18 cellular contexts compared by ENCODE assay signal in genomic region chr10:96548589-96548988, GRCh38. TPM values are rescaled to one million over a fixed set of nuclear protein-coding genes. Genes with fewer than 3 reads are reported as not detected.
DNase-seq lines count a peak whose midpoint lies in the region; ATAC-seq and TF ChIP-seq lines count a peak whose summit lies in the region.
"Had no signal": no experiment of that assay in that cellular context is flagged by ENCODE, and none has a peak within 500 bp of the region (broad histone marks: within the 10 kb centered on the region; RNA-seq: fewer than 3 reads in every experiment).

No MANE protein-coding gene starts in this region.

- no peak for ATAC-seq in Right ventricle myocardium inferior
- ATAC-seq in GM21576 (IDR thresholded peaks at IDR 0.05; ENCODE audit: unreplicated experiment) = no peak
- ATAC-seq: activated T-helper 17 cell treated with anti-CD3 and anti-CD28 coated beads, Interleukin-2, amount 50 U/mL, for 72 hours had no signal

- intact Hi-C loops in Right ventricle myocardium inferior (cut with DNase I) = no loop called here
- intact Hi-C loops in cardiac septum (cut with DNase I) = no loop called here

- TF ChIP-seq CTCF in fibroblast of pulmonary artery (IDR thresholded peaks at IDR 0.05; ENCODE audit: low read length, missing control alignments) (no peak), GM10248 (IDR thresholded peaks at IDR 0.05; ENCODE audit: control extremely low read depth, extremely low read depth, low read depth, missing control alignments) (no peak)

- DNase-seq in Right ventricle myocardium inferior (ENCODE audit: missing footprints) (peak; percentile 68), cardiac septum (ENCODE audit: low spot score) (no peak), NCI-H2196 (lab: John Stamatoyannopoulos, UW; ENCODE audit: unreplicated experiment) (peak; percentile 22), fibroblast of pulmonary artery (ENCODE audit: low read depth) (peak; percentile 3), GM10248 (ENCODE audit: extremely low spot score) (no peak), NCI-H2081 treated with DMSO at 0.1 percent for 48 hours (lab: John Stamatoyannopoulos, UW) (no peak), SIG-M5 treated with dmso at 0.1 percent for 504 hours (lab: John Stamatoyannopoulos, UW; ENCODE audit: unreplicated experiment) (no peak)
- DNase-seq: activated CD8-positive, alpha-beta memory T cell treated with anti-CD3 and anti-CD28 coated beads for 24 hours; COR-L47; hypothalamus; PC-9; sigmoid colon; stimulated activated CD4-positive, alpha-beta T cell treated with anti-CD3 and anti-CD28 coated beads, Interleukin-2, amount 100 ng/mL, for 48 hours; WERI-Rb-1 had no signal

- CTCF ChIA-PET in GM10248 (lab: Yijun Ruan, JAX) = no interaction called here

- POLR2A ChIA-PET in GM10248 (lab: Yijun Ruan, JAX) = no interaction called here

- H3K4me3 ChIP-seq in fibroblast of pulmonary artery (replicated peaks; ENCODE audit: low read depth, low read length) = no peak overlapping the region
- H3K4me3 ChIP-seq: HAP-1, PC-9, sigmoid colon had no signal

RNA-seq across cellular contexts. Expression of gene TLL2, which starts 34.9 kb away (rescaled TPM):
- total RNA-seq in Right ventricle myocardium inferior (10.8 TPM), cardiac septum (3.8 TPM)
- total RNA-seq: activated T-helper 17 cell treated with anti-CD3 and anti-CD28 coated beads, Interleukin-2, amount 50 U/mL, for 72 hours; mononuclear cell; PC-9 had no signal

RNA-seq across cellular contexts. Expression of gene TM9SF3, which starts 38.2 kb away (rescaled TPM):
- total RNA-seq in Right ventricle myocardium inferior (65.9 TPM), cardiac septum (76.1 TPM)

Comparison
In these comparisons a context has a peak if more than half of its experiments do, and no peak if none do; other contexts are left out.
1. DNase-seq: peak in Right ventricle myocardium inferior (single experiment), NCI-H2196 (single experiment) and fibroblast of pulmonary artery (single experiment); none in cardiac septum (single experiment), GM10248 (single experiment), NCI-H2081 treated with DMSO at 0.1 percent for 48 hours (single experiment) and SIG-M5 treated with dmso at 0.1 percent for 504 hours (single experiment).